In genomic region chr3:182628531-182628930, GRCh38 we compare ENCODE assay signal across 23 cellular contexts.
DNase-seq lines count a peak whose midpoint lies in the region; ATAC-seq, FAIRE-seq and TF ChIP-seq lines count a peak whose summit lies in the region.
"Had no signal": no experiment of that assay in that cellular context is flagged by ENCODE, and none has a peak within 500 bp of the region (broad histone marks: within the 10 kb centered on the region; RNA-seq: fewer than 3 reads in every experiment).

No MANE protein-coding gene starts in this region.

- peaks cover 28% of the 10 kb centered on the region for H3K4me1 ChIP-seq in RWPE2 (ENCODE audit: insufficient read depth, poor library complexity, severe bottlenecking)
- H3K4me1 ChIP-seq in mammary epithelial cell (ENCODE audit: insufficient read depth, low read length): peaks cover 34% of the 10 kb centered on the region
- peaks cover 48% of the 10 kb centered on the region for H3K4me1 ChIP-seq in keratinocyte (ENCODE audit: control insufficient read depth, extremely low read depth, insufficient read depth, low read length)
- H3K4me1 ChIP-seq: BE2C had no signal

- H3K4me3 ChIP-seq in RWPE2 (ENCODE audit: severe bottlenecking) (no peak overlapping the region), mammary epithelial cell (replicated peaks in 1 of 3; ENCODE audit: insufficient read depth in 1 of 3, low read depth in 2 of 3, low read length in 3 of 3) (no peak overlapping the region), epithelial cell of esophagus (ENCODE audit: low read length) (no peak overlapping the region), keratinocyte (ENCODE audit: control insufficient read depth in 2 of 3, extremely low read depth in 1 of 3, insufficient read depth in 2 of 3, low read depth in 1 of 3, low read length in 3 of 3) (no peak overlapping the region)
- H3K4me3 ChIP-seq: BLaER1 had no signal

- H3K4me3 Mint-ChIP-seq in naive thymus-derived CD8-positive, alpha-beta T cell: no peak overlapping the region
- H3K4me3 Mint-ChIP-seq: CD14-positive monocyte; CD4-positive, alpha-beta memory T cell; CD4-positive, CD25-positive, alpha-beta regulatory T cell; CD8-positive, alpha-beta memory T cell had no signal

- H3K9me3 Mint-ChIP-seq in naive thymus-derived CD8-positive, alpha-beta T cell: no peaks in the 10 kb centered on the region
- H3K9me3 Mint-ChIP-seq: CD14-positive monocyte; CD8-positive, alpha-beta memory T cell had no signal

- H3K27ac ChIP-seq in RWPE2 (ENCODE audit: poor library complexity, severe bottlenecking) (peak overlapping the region; percentile 79), mammary epithelial cell (ENCODE audit: insufficient read depth, low read depth, low read length) (no peak overlapping the region), keratinocyte (ENCODE audit: control insufficient read depth, insufficient read depth, low read length) (peak overlapping the region; percentile 10)
- H3K27ac ChIP-seq: BLaER1 had no signal

- no peaks in the 10 kb centered on the region for H3K4me1 Mint-ChIP-seq in naive thymus-derived CD8-positive, alpha-beta T cell
- H3K4me1 Mint-ChIP-seq: CD14-positive monocyte; CD4-positive, alpha-beta memory T cell; CD4-positive, CD25-positive, alpha-beta regulatory T cell; CD8-positive, alpha-beta memory T cell had no signal

- H3K4me2 ChIP-seq in mammary epithelial cell (ENCODE audit: insufficient read depth, low read depth, low read length) (peak overlapping the region; percentile 15), keratinocyte (ENCODE audit: control insufficient read depth, extremely low read depth, insufficient read depth, low read depth, low read length) (peak overlapping the region; percentile 3)
- H3K4me2 ChIP-seq: BLaER1 had no signal

- H3K36me3 ChIP-seq in RWPE2 (ENCODE audit: low read depth): no peaks in the 10 kb centered on the region
- H3K36me3 ChIP-seq in mammary epithelial cell (ENCODE audit: insufficient read depth, low read length): no peaks in the 10 kb centered on the region
- no peaks in the 10 kb centered on the region for H3K36me3 ChIP-seq in keratinocyte (ENCODE audit: control insufficient read depth in 2 of 2, extremely low read depth in 1 of 2, insufficient read depth in 2 of 2, low read length in 2 of 2)
- H3K36me3 ChIP-seq: BE2C, BLaER1 had no signal

- H3K27ac Mint-ChIP-seq in naive thymus-derived CD8-positive, alpha-beta T cell: no peak overlapping the region
- H3K27ac Mint-ChIP-seq: CD14-positive monocyte; CD4-positive, alpha-beta memory T cell; CD4-positive, CD25-positive, alpha-beta regulatory T cell; CD8-positive, alpha-beta memory T cell had no signal

- peak overlapping the region; percentile 45 for H2AFZ ChIP-seq in mammary epithelial cell (ENCODE audit: low read depth, low read length)
- no peak overlapping the region for H2AFZ ChIP-seq in keratinocyte (ENCODE audit: control insufficient read depth, low read length)

- H3K27me3 ChIP-seq in RWPE2 (ENCODE audit: insufficient read depth, poor library complexity, severe bottlenecking): no peaks in the 10 kb centered on the region
- no peaks in the 10 kb centered on the region for H3K27me3 ChIP-seq in mammary epithelial cell (ENCODE audit: insufficient read depth, low read length)
- no peaks in the 10 kb centered on the region for H3K27me3 ChIP-seq in keratinocyte (ENCODE audit: control insufficient read depth, extremely low read depth, insufficient read depth, low read length)
- H3K27me3 ChIP-seq: BLaER1 had no signal

- H4K20me1 ChIP-seq in mammary epithelial cell (ENCODE audit: insufficient read depth, low read length): no peaks in the 10 kb centered on the region
- H4K20me1 ChIP-seq in keratinocyte (ENCODE audit: control insufficient read depth, extremely low read depth, insufficient read depth, low read length): no peaks in the 10 kb centered on the region
- H4K20me1 ChIP-seq: BLaER1 had no signal

- H3K9ac ChIP-seq in mammary epithelial cell (ENCODE audit: insufficient read depth, low read length) (no peak overlapping the region), keratinocyte (ENCODE audit: control insufficient read depth, extremely low read depth, insufficient read depth, low read length) (no peak overlapping the region)
- H3K9ac ChIP-seq: BLaER1 had no signal

- no TSS peak for BruUV-seq in mammary epithelial cell (replicated peaks; lab: Mats Ljungman, UMichigan)

- POLR2A ChIA-PET in naive thymus-derived CD8-positive, alpha-beta T cell (lab: Charles Lee): no interaction called here

- peaks cover 4 to 17% (median 9%) of the 10 kb centered on the region in 5 donors for H3K27me3 Mint-ChIP-seq in naive thymus-derived CD8-positive, alpha-beta T cell

- H3K79me2 ChIP-seq in mammary epithelial cell (ENCODE audit: insufficient read depth, low read length) (no peaks in the 10 kb centered on the region), keratinocyte (ENCODE audit: control insufficient read depth, insufficient read depth, low read length) (no peaks in the 10 kb centered on the region)

- intact Hi-C loops in mammary epithelial cell (cut with micrococcal nuclease): loop anchor here (2.0 kb wide), 1 partner anchor 40 kb away; no protein-coding TSS in a partner anchor

- in situ Hi-C loops in mammary epithelial cell (cut with MboI; ENCODE audit: low sequenced_read_pairs in 2 of 2): no loop called here

- CTCF ChIA-PET in mammary epithelial cell (lab: Charles Lee; ENCODE audit: low non-redundant PET): no interaction called here

- H3K9me3 ChIP-seq in RWPE2 (ENCODE audit: severe bottlenecking) (no peaks in the 10 kb centered on the region), mammary epithelial cell (replicated peaks; ENCODE audit: insufficient read depth, low read length) (no peaks in the 10 kb centered on the region), keratinocyte (ENCODE audit: control insufficient read depth, low read depth, low read length) (no peaks in the 10 kb centered on the region)
- H3K9me3 ChIP-seq: BE2C had no signal

- WGBS in mammary epithelial cell (ENCODE audit: low coverage, missing lambda C conversion rate): 68% methylated on average over 2 of the region's 2 CpGs

- dilution Hi-C loops in mammary epithelial cell (cut with HindIII; ENCODE audit: low sequenced_read_pairs) (no loop called here), keratinocyte (cut with MboI; ENCODE audit: extremely low pct_ligation_motif_present, low sequenced_read_pairs) (no loop called here)

- TF ChIP-seq POLR2A in erythroblast (IDR thresholded peaks at IDR 0.05; ENCODE audit: low read length): no peak

- DNase-seq in RWPE2 (ENCODE audit: low spot score) (no peak), mammary epithelial cell (no peak), epithelial cell of esophagus (ENCODE audit: low read depth) (peak; percentile 74), keratinocyte (ENCODE audit: low read depth, low spot score) (no peak), erythroblast (lab: John Stamatoyannopoulos, UW) (no peak)
- DNase-seq in naive thymus-derived CD8-positive, alpha-beta T cell: no peak
- DNase-seq in activated CD8-positive, alpha-beta memory T cell treated with anti-CD3 and anti-CD28 coated beads, Interleukin-2, amount 50 U/mL, for 4 hours: no peak
- DNase-seq: 8988T; ACHN; BE2C; C1 segment of cervical spinal cord; CD4-positive, alpha-beta memory T cell; CD4-positive, CD25-positive, alpha-beta regulatory T cell; CD8-positive, alpha-beta memory T cell; COR-L47; DMS79 treated with DMSO at 0.1 percent for 48 hours; GF-D8 had no signal

- FAIRE-seq in keratinocyte (lab: Jason Lieb, UNC): peak; percentile 57
- FAIRE-seq: A204.1, G401.6, GM12891, GM19239 had no signal

- TF ChIP-seq CTCF in RWPE2 (IDR thresholded peaks at IDR 0.05; ENCODE audit: poor library complexity, severe bottlenecking) (no peak), mammary epithelial cell (conservative IDR thresholded peaks at IDR 0.05 in 1 of 2, IDR thresholded peaks at IDR 0.05 in 1 of 2; ENCODE audit: extremely low read depth in 1 of 2, insufficient read depth in 1 of 2, low read depth in 1 of 2, low read length in 2 of 2) (no peak), epithelial cell of esophagus (IDR thresholded peaks at IDR 0.05; ENCODE audit: insufficient read depth, low read depth, low read length, missing control alignments) (no peak), keratinocyte (optimal IDR thresholded peaks at IDR 0.05 in 1 of 3, IDR thresholded peaks at IDR 0.05 in 1 of 3, conservative IDR thresholded peaks at IDR 0.05 in 1 of 3; ENCODE audit: extremely low read depth in 1 of 3, insufficient read depth in 2 of 3, low read length in 3 of 3) (no peak)

- H3K9me1 ChIP-seq in keratinocyte (ENCODE audit: control insufficient read depth, extremely low read depth, insufficient read depth, low read length): no peaks in the 10 kb centered on the region

- ATAC-seq in RWPE2 (ENCODE audit: low read depth): no peak
- ATAC-seq in naive thymus-derived CD8-positive, alpha-beta T cell: no peak

- no peaks in the 10 kb centered on the region for H3K36me3 Mint-ChIP-seq in naive thymus-derived CD8-positive, alpha-beta T cell
- H3K36me3 Mint-ChIP-seq: CD14-positive monocyte; CD4-positive, alpha-beta memory T cell; CD4-positive, CD25-positive, alpha-beta regulatory T cell; CD8-positive, alpha-beta memory T cell had no signal
